In genomic region chr1:147083919-147084272, GRCh38 we compare ENCODE assay signal across 8 cellular contexts.
DNase-seq lines count a peak whose midpoint lies in the region; ATAC-seq and TF ChIP-seq lines count a peak whose summit lies in the region.

No MANE protein-coding gene starts in this region.

- peaks cover 64% of the 10 kb centered on the region for H3K27me3 Mint-ChIP-seq in activated T-cell treated with anti-CD3 and anti-CD28 coated beads, Interleukin-2, amount 50 U/mL, for 4 hours (ENCODE audit: low read depth)

- no peak overlapping the region for H3K27ac ChIP-seq in thymus (ENCODE audit: low read depth)

- H3K4me1 Mint-ChIP-seq in activated T-cell treated with anti-CD3 and anti-CD28 coated beads, Interleukin-2, amount 50 U/mL, for 4 hours (ENCODE audit: low read depth): peaks cover 36% of the 10 kb centered on the region

- no peak for ATAC-seq in activated T-cell treated with anti-CD3 and anti-CD28 coated beads, Interleukin-2, amount 50 U/mL, for 4 hours
- no peak for ATAC-seq in activated naive CD4-positive, alpha-beta T cell treated with anti-CD3 and anti-CD28 coated beads, Interleukin-2, amount 50 U/mL, for 72 hours
- ATAC-seq in left colon (peak; percentile 46), GM18873 (IDR thresholded peaks at IDR 0.05; ENCODE audit: low FRiP score, unreplicated experiment) (no peak), HG03342 (IDR thresholded peaks at IDR 0.05; ENCODE audit: unreplicated experiment) (no peak), GM18505 (IDR thresholded peaks at IDR 0.05; ENCODE audit: unreplicated experiment) (no peak)

- WGBS in thymus: 28% methylated on average over 18 of the region's 18 CpGs

- peaks cover 41% of the 10 kb centered on the region for H3K27me3 ChIP-seq in thymus (ENCODE audit: control insufficient read depth, insufficient read depth)

- no peak for TF ChIP-seq POLR2A in GM18505 (IDR thresholded peaks at IDR 0.05; ENCODE audit: borderline replicate concordance, extremely low read depth, insufficient read depth, insufficient read length)

- H3K9me3 Mint-ChIP-seq in activated T-cell treated with anti-CD3 and anti-CD28 coated beads, Interleukin-2, amount 50 U/mL, for 4 hours: peaks cover 11% of the 10 kb centered on the region
- no peaks in the 10 kb centered on the region for H3K9me3 Mint-ChIP-seq in activated naive CD4-positive, alpha-beta T cell treated with anti-CD3 and anti-CD28 coated beads, Interleukin-2, amount 50 U/mL, for 72 hours

- peaks cover 2% of the 10 kb centered on the region for H3K9me3 ChIP-seq in thymus (ENCODE audit: control insufficient read depth)

- peak overlapping the region; percentile 86 for H3K4me3 Mint-ChIP-seq in activated T-cell treated with anti-CD3 and anti-CD28 coated beads, Interleukin-2, amount 50 U/mL, for 4 hours

- peak overlapping the region; percentile 96 to 100 for H3K27ac Mint-ChIP-seq in activated naive CD4-positive, alpha-beta T cell treated with anti-CD3 and anti-CD28 coated beads, Interleukin-2, amount 50 U/mL, for 72 hours

- no peaks in the 10 kb centered on the region for H3K36me3 ChIP-seq in thymus (ENCODE audit: control insufficient read depth, insufficient read depth)

- DNase-seq in activated T-cell treated with anti-CD3 and anti-CD28 coated beads, Interleukin-2, amount 50 U/mL, for 4 hours: no peak
- no peak for DNase-seq in activated T-cell treated with anti-CD3 and anti-CD28 coated beads, Interleukin-2, amount 50 U/mL, for 48 hours
- no peak for DNase-seq in activated naive CD4-positive, alpha-beta T cell treated with anti-CD3 and anti-CD28 coated beads, Interleukin-2, amount 50 U/mL, for 72 hours (ENCODE audit: low spot score in 2 of 2)
- DNase-seq in left colon: no peak

- intact Hi-C loops in left colon (cut with DNase I, micrococcal nuclease): no loop called here

- H3K36me3 Mint-ChIP-seq in activated T-cell treated with anti-CD3 and anti-CD28 coated beads, Interleukin-2, amount 50 U/mL, for 4 hours (ENCODE audit: insufficient read depth): peaks cover 2% of the 10 kb centered on the region
- peaks cover 3 to 20% of the 10 kb centered on the region in 2 donors for H3K36me3 Mint-ChIP-seq in activated naive CD4-positive, alpha-beta T cell treated with anti-CD3 and anti-CD28 coated beads, Interleukin-2, amount 50 U/mL, for 72 hours

- H3K4me3 ChIP-seq in thymus (ENCODE audit: low read length): peak overlapping the region; percentile 50

- no peaks in the 10 kb centered on the region for H3K4me1 ChIP-seq in thymus (ENCODE audit: control insufficient read depth, insufficient read depth, low read length)
